In genomic region chr9:6226696-6227095, GRCh38 we compare ENCODE assay signal across 16 cellular contexts. TPM values are rescaled to one million over a fixed set of nuclear protein-coding genes. Genes with fewer than 3 reads are reported as not detected.
DNase-seq lines count a peak whose midpoint lies in the region; ATAC-seq, FAIRE-seq and TF ChIP-seq lines count a peak whose summit lies in the region.
"Had no signal": no experiment of that assay in that cellular context is flagged by ENCODE, and none has a peak within 500 bp of the region (broad histone marks: within the 10 kb centered on the region; RNA-seq: fewer than 3 reads in every experiment).

No MANE protein-coding gene starts in this region.

- H2BK5ac ChIP-seq in mesendoderm (ENCODE audit: low read length): no peak overlapping the region

- H3K9ac ChIP-seq in endothelial cell of umbilical vein (replicated peaks; ENCODE audit: extremely low read depth, insufficient read depth, low read length) (no peak overlapping the region), mesendoderm (ENCODE audit: low read length) (no peak overlapping the region)

- H3K36me3 Mint-ChIP-seq in activated CD8-positive, alpha-beta memory T cell treated with anti-CD3 and anti-CD28 coated beads, Interleukin-2, amount 10 ng/mL, durations not matched to agents 7 days and 5 days: no peaks in the 10 kb centered on the region

- H3K27ac ChIP-seq in endothelial cell of umbilical vein (ENCODE audit: insufficient read depth, low read depth, low read length) (no peak overlapping the region), mesendoderm (ENCODE audit: low read depth, low read length) (no peak overlapping the region)

- POLR2A ChIA-PET in endothelial cell of umbilical vein (lab: Charles Lee): no interaction called here

- H3K4me1 ChIP-seq in endothelial cell of umbilical vein (ENCODE audit: control insufficient read depth, extremely low read depth, insufficient read depth, low read length) (peaks cover 33% of the 10 kb centered on the region), mesendoderm (ENCODE audit: control insufficient read depth, low read depth, low read length) (peaks cover 7% of the 10 kb centered on the region)

- H3K36me3 ChIP-seq in endothelial cell of umbilical vein (ENCODE audit: control insufficient read depth in 2 of 2, extremely low read depth in 1 of 2, insufficient read depth in 2 of 2, low read length in 2 of 2): no peaks in the 10 kb centered on the region
- H3K36me3 ChIP-seq in mesendoderm (ENCODE audit: control insufficient read depth, insufficient read depth, low read length): no peaks in the 10 kb centered on the region
- H3K36me3 ChIP-seq: upper lobe of left lung had no signal

- H3K27me3 ChIP-seq in endothelial cell of umbilical vein (ENCODE audit: control insufficient read depth in 2 of 2, insufficient read depth in 2 of 2, low read length in 2 of 2): no peaks in the 10 kb centered on the region
- no peaks in the 10 kb centered on the region for H3K27me3 ChIP-seq in mesendoderm (ENCODE audit: insufficient read depth, low read length, poor library complexity)
- H3K27me3 ChIP-seq: upper lobe of left lung had no signal

- no TSS peak for BruUV-seq in endothelial cell of umbilical vein (replicated peaks; lab: Mats Ljungman, UMichigan)

- no peaks in the 10 kb centered on the region for H3K79me1 ChIP-seq in mesendoderm (ENCODE audit: low read length)

- no peak for ATAC-seq in activated CD8-positive, alpha-beta memory T cell treated with anti-CD3 and anti-CD28 coated beads, Interleukin-2, amount 10 ng/mL, durations not matched to agents 7 days and 5 days
- ATAC-seq: activated CD4-positive, alpha-beta T cell treated with anti-CD3 and anti-CD28 coated beads for 36 hours had no signal

- FAIRE-seq in endothelial cell of umbilical vein (lab: Jason Lieb, UNC): peak; percentile 64

- no peak overlapping the region for H3K18ac ChIP-seq in mesendoderm (ENCODE audit: low read length)

- in situ Hi-C loops in KBM-7 (cut with MboI; ENCODE audit: low pct_unique_long_range_greater_than_20kb, low sequenced_read_pairs): no loop called here

- dilution Hi-C loops in endothelial cell of umbilical vein (cut with MboI; ENCODE audit: extremely low pct_ligation_motif_present, low sequenced_read_pairs): no loop called here

- H2AK5ac ChIP-seq in mesendoderm (ENCODE audit: low read length): no peak overlapping the region

- no peak for TF ChIP-seq CTCF in endothelial cell of umbilical vein (IDR thresholded peaks at IDR 0.05; ENCODE audit: extremely low read depth in 1 of 2, insufficient read depth in 1 of 2, low read depth in 1 of 2, low read length in 2 of 2)

- H3K4me3 ChIP-seq in endothelial cell of umbilical vein (replicated peaks in 1 of 3; ENCODE audit: insufficient read depth in 1 of 3, low read depth in 1 of 3, low read length in 3 of 3) (no peak overlapping the region), mesendoderm (ENCODE audit: low read length) (no peak overlapping the region)
- H3K4me3 ChIP-seq: upper lobe of left lung had no signal

- no peaks in the 10 kb centered on the region for H3K4me1 Mint-ChIP-seq in activated CD8-positive, alpha-beta memory T cell treated with anti-CD3 and anti-CD28 coated beads, Interleukin-2, amount 10 ng/mL, durations not matched to agents 7 days and 5 days
- H3K4me1 Mint-ChIP-seq: activated CD4-positive, alpha-beta T cell treated with anti-CD3 and anti-CD28 coated beads for 36 hours had no signal

- H3K4me2 ChIP-seq in endothelial cell of umbilical vein (ENCODE audit: insufficient read depth, low read length) (peak overlapping the region; percentile 31), mesendoderm (ENCODE audit: low read length) (no peak overlapping the region)

- no peaks in the 10 kb centered on the region for H3K9me3 Mint-ChIP-seq in activated CD8-positive, alpha-beta memory T cell treated with anti-CD3 and anti-CD28 coated beads, Interleukin-2, amount 10 ng/mL, durations not matched to agents 7 days and 5 days (ENCODE audit: low read depth)
- H3K9me3 Mint-ChIP-seq: T-helper 1 cell treated with Interleukin-12 subunit alpha and Interleukin-12 subunit beta and Interleukin-4 antibody, amounts not matched to agents 30 μg/mL and 1 μg/mL, for 36 hours had no signal

- no peaks in the 10 kb centered on the region for H3K9me1 ChIP-seq in endothelial cell of umbilical vein (replicated peaks; ENCODE audit: control insufficient read depth, extremely low read depth, insufficient read depth, low read length)

- no peak overlapping the region for H4K5ac ChIP-seq in mesendoderm (ENCODE audit: low read length)

- no peak overlapping the region for H3K4ac ChIP-seq in mesendoderm (ENCODE audit: low read depth, low read length)

- H3K79me2 ChIP-seq in endothelial cell of umbilical vein (ENCODE audit: control insufficient read depth, insufficient read depth, low read length) (no peaks in the 10 kb centered on the region), mesendoderm (ENCODE audit: control insufficient read depth, insufficient read depth, low read length) (no peaks in the 10 kb centered on the region)

- H3K56ac ChIP-seq in mesendoderm (ENCODE audit: low read length): peak overlapping the region; percentile 36

- no peak overlapping the region for H2BK15ac ChIP-seq in mesendoderm (replicated peaks; ENCODE audit: low read depth)

- no peaks in the 10 kb centered on the region for H3K9me3 ChIP-seq in endothelial cell of umbilical vein (replicated peaks; ENCODE audit: control insufficient read depth, insufficient read depth, low read length)
- H3K9me3 ChIP-seq: upper lobe of left lung had no signal

- no peak overlapping the region for H3K23ac ChIP-seq in mesendoderm (ENCODE audit: low read length)

- peak; percentile 13 for DNase-seq in ELF-1 (ENCODE audit: low read depth, low spot score)
- peak; percentile 97 for DNase-seq in OCI-M1 (lab: John Stamatoyannopoulos, UW)
- peak; percentile 93 for DNase-seq in endothelial cell of umbilical vein (ENCODE audit: low read depth, low spot score)
- peak; percentile 37 for DNase-seq in mesendoderm
- DNase-seq in RKO (ENCODE audit: low spot score): no peak
- no peak for DNase-seq in HPDE6-E6E7 (ENCODE audit: extremely low spot score)
- no peak for DNase-seq in KBM-7
- no peak for DNase-seq in activated CD8-positive, alpha-beta memory T cell treated with anti-CD3 and anti-CD28 coated beads, Interleukin-2, amount 10 ng/mL, durations not matched to agents 7 days and 5 days
- DNase-seq: activated CD4-positive, alpha-beta T cell treated with anti-CD3 and anti-CD28 coated beads for 36 hours; activated T-cell treated with anti-CD3 and anti-CD28 coated beads, Interleukin-2, amount 50 U/mL, for 1 hour; amygdala; NCI-H2227 treated with DMSO at 0.1 percent for 48 hours had no signal

- no peak overlapping the region for H4K8ac ChIP-seq in mesendoderm (ENCODE audit: low read depth, low read length)

- no peak overlapping the region for H2AFZ ChIP-seq in endothelial cell of umbilical vein (ENCODE audit: low read depth, low read length)

- H2BK120ac ChIP-seq in mesendoderm (ENCODE audit: low read depth, low read length): no peak overlapping the region

- CTCF ChIA-PET in endothelial cell of umbilical vein (lab: Charles Lee): interaction anchor here (1.4 to 3.4 kb wide), 4 partner anchors 9 to 79 kb away, joined by 3 to 10 read pairs (median 6); no protein-coding TSS in a partner anchor
- CTCF ChIA-PET in activated CD8-positive, alpha-beta memory T cell treated with anti-CD3 and anti-CD28 coated beads, Interleukin-2, amount 10 ng/mL, durations not matched to agents 7 days and 5 days (lab: Charles Lee): no interaction called here

- H3K27me3 Mint-ChIP-seq in activated CD8-positive, alpha-beta memory T cell treated with anti-CD3 and anti-CD28 coated beads, Interleukin-2, amount 10 ng/mL, durations not matched to agents 7 days and 5 days: peaks cover 29% of the 10 kb centered on the region

- no peak overlapping the region for H3K27ac Mint-ChIP-seq in activated CD8-positive, alpha-beta memory T cell treated with anti-CD3 and anti-CD28 coated beads, Interleukin-2, amount 10 ng/mL, durations not matched to agents 7 days and 5 days
- H3K27ac Mint-ChIP-seq: activated CD4-positive, alpha-beta T cell treated with anti-CD3 and anti-CD28 coated beads for 36 hours; T-helper 1 cell treated with Interleukin-12 subunit alpha and Interleukin-12 subunit beta and Interleukin-4 antibody, amounts not matched to agents 30 μg/mL and 1 μg/mL, for 36 hours had no signal

- H4K20me1 ChIP-seq in endothelial cell of umbilical vein (replicated peaks; ENCODE audit: control insufficient read depth, extremely low read depth, insufficient read depth, low read length): no peaks in the 10 kb centered on the region

- H3K4me3 Mint-ChIP-seq in activated CD8-positive, alpha-beta memory T cell treated with anti-CD3 and anti-CD28 coated beads, Interleukin-2, amount 10 ng/mL, durations not matched to agents 7 days and 5 days: no peak overlapping the region
- H3K4me3 Mint-ChIP-seq: activated CD4-positive, alpha-beta T cell treated with anti-CD3 and anti-CD28 coated beads for 36 hours; T-helper 1 cell treated with Interleukin-12 subunit alpha and Interleukin-12 subunit beta and Interleukin-4 antibody, amounts not matched to agents 30 μg/mL and 1 μg/mL, for 36 hours had no signal

- TF ChIP-seq POLR2A in endothelial cell of umbilical vein (IDR thresholded peaks at IDR 0.05; ENCODE audit: low read depth, low read length): no peak

- WGBS in mesendoderm (ENCODE audit: extremely low coverage, insufficient coverage, low lambda C conversion rate): no CpG with 5 or more reads among the region's 1 CpG

- intact Hi-C loops in endothelial cell of umbilical vein (cut with micrococcal nuclease): no loop called here

TF ChIP-seq in endothelial cell of umbilical vein, 7 proteins besides CTCF, POLR2A, EP300 and RAD21 (continues in another document):
- TF ChIP-seq POLR2AphosphoS5 (IDR thresholded peaks at IDR 0.05; ENCODE audit: insufficient read depth, low read depth, low read length): no peak
- peak; percentile 39 for TF ChIP-seq GATA2 (IDR thresholded peaks at IDR 0.05; ENCODE audit: insufficient read depth, insufficient read length, low read depth, low read length)
- TF ChIP-seq MAX (IDR thresholded peaks at IDR 0.05; ENCODE audit: insufficient read depth, insufficient read length): no peak

RNA-seq across cellular contexts. Expression of gene IL33, which starts 11.1 kb away (rescaled TPM):
- total RNA-seq in endothelial cell of umbilical vein: 8.5 and 13.8 TPM in 2 replicates
- 6.0 and 8.7 TPM in 2 replicates for polyA plus RNA-seq in endothelial cell of umbilical vein
- 4.5 and 5.9 TPM in 2 replicates for polyA plus RNA-seq in endothelial cell of umbilical vein (2011; cell fraction: cytosol; rRNA removed)
- polyA plus RNA-seq in endothelial cell of umbilical vein (2011; cell fraction: nucleus; rRNA removed): 6.8 and 7.6 TPM in 2 replicates
- 2.5 and 3.1 TPM in 2 replicates for polyA plus RNA-seq in endothelial cell of umbilical vein (2012)
- 2.8 and 6.6 TPM in 2 replicates for polyA minus RNA-seq in endothelial cell of umbilical vein
- not detected for polyA minus RNA-seq in endothelial cell of umbilical vein (2011; cell fraction: cytosol; rRNA and poly(A)+ RNA removed)
- polyA minus RNA-seq in endothelial cell of umbilical vein (2011; cell fraction: nucleus; rRNA and poly(A)+ RNA removed): 5.2 and 6.1 TPM in 2 replicates
- 0.32 TPM for polyA plus RNA-seq in mesendoderm (2013, experiment 1 of 2)
- polyA plus RNA-seq in mesendoderm (2013, experiment 2 of 2): 0.36 TPM
- not detected for total RNA-seq in activated CD8-positive, alpha-beta memory T cell treated with anti-CD3 and anti-CD28 coated beads, Interleukin-2, amount 10 ng/mL, durations not matched to agents 7 days and 5 days
- total RNA-seq: activated CD4-positive, alpha-beta T cell treated with anti-CD3 and anti-CD28 coated beads for 36 hours; OCI-LY7; osteocyte had no signal

Comparison
In these comparisons a context has a peak if more than half of its experiments do, and no peak if none do; other contexts are left out.
1. DNase-seq: peak in ELF-1 (single experiment), OCI-M1 (single experiment), endothelial cell of umbilical vein (single experiment) and mesendoderm (single experiment); none in RKO (single experiment), HPDE6-E6E7 (single experiment), KBM-7 (single experiment) and activated CD8-positive, alpha-beta memory T cell treated with anti-CD3 and anti-CD28 coated beads, Interleukin-2, amount 10 ng/mL, durations not matched to agents 7 days and 5 days (single experiment).